21 cellular contexts compared by ENCODE assay signal in genomic region chr7:151857866-151858440, GRCh38. TPM values are rescaled to one million over a fixed set of nuclear protein-coding genes. Genes with fewer than 3 reads are reported as not detected.
DNase-seq lines count a peak whose midpoint lies in the region; ATAC-seq, FAIRE-seq and TF ChIP-seq lines count a peak whose summit lies in the region.
"Had no signal": no experiment of that assay in that cellular context is flagged by ENCODE, and none has a peak within 500 bp of the region (broad histone marks: within the 10 kb centered on the region; RNA-seq: fewer than 3 reads in every experiment).

No MANE protein-coding gene starts in this region.

- no peak for FAIRE-seq in D721Med (lab: Jason Lieb, UNC)
- FAIRE-seq: GM12878, GM19239, H54, HTR-8/SVneo had no signal

- DNase-seq in lower lobe of right lung (peak; percentile 8), spleen (peak; percentile 64), NCI-H1105 treated with DMSO at 0.1 percent for 48 hours (lab: John Stamatoyannopoulos, UW) (no peak), D721Med (ENCODE audit: insufficient read length, low spot score) (no peak)
- DNase-seq in activated CD4-positive, alpha-beta T cell treated with anti-CD3 and anti-CD28 coated beads, Interleukin-2, amount 50 U/mL, for 48 hours, result no peak
- DNase-seq: 8988T; CD4-positive, alpha-beta memory T cell; DND-41; EL; GM23248; HCEC 1CT; HFFc6; IMR-90 had no signal

- TF ChIP-seq CTCF in HEK293 (tag by site-specific recombination; IDR thresholded peaks at IDR 0.05) (no peak), lower lobe of right lung (IDR thresholded peaks at IDR 0.05) (no peak), spleen (IDR thresholded peaks at IDR 0.05 in 8 of 11, conservative IDR thresholded peaks at IDR 0.05 in 3 of 11) (no peak), D721Med (IDR thresholded peaks at IDR 0.05; ENCODE audit: insufficient read depth, missing control alignments) (no peak)

- H3K9me3 ChIP-seq in HEK293 (ENCODE audit: control insufficient read depth, insufficient read depth, low read depth, low read length) (no peaks in the 10 kb centered on the region), lower lobe of right lung (no peaks in the 10 kb centered on the region), spleen (no peaks in the 10 kb centered on the region)
- H3K9me3 ChIP-seq: BLaER1 had no signal

- ATAC-seq in lower lobe of right lung (no peak), HG03460 (IDR thresholded peaks at IDR 0.05; ENCODE audit: unreplicated experiment) (no peak)
- ATAC-seq: GM12878 had no signal

- POLR2A ChIA-PET in HEK293 (lab: Yijun Ruan, JAX), result no interaction called here

- no peaks in the 10 kb centered on the region for H3K4me1 ChIP-seq in HEK293 (ENCODE audit: control insufficient read depth, insufficient read depth, low read length)
- peaks cover 5% of the 10 kb centered on the region for H3K4me1 ChIP-seq in lower lobe of right lung
- H3K4me1 ChIP-seq in spleen, result peaks cover 0 to 16% (median 0%) of the 10 kb centered on the region in 6 donors

- TF ChIP-seq POLR2A in spleen (IDR thresholded peaks at IDR 0.05), result no peak

- CTCF ChIA-PET in HEK293 (lab: Yijun Ruan, JAX), result interaction anchor here (1.0 to 1.4 kb wide), 2 partner anchors 11 to 75 kb away, joined by 4 read pairs; no protein-coding TSS in a partner anchor

- no peaks in the 10 kb centered on the region for H3K27me3 ChIP-seq in lower lobe of right lung (ENCODE audit: low read depth)
- H3K27me3 ChIP-seq in spleen (replicated peaks in 1 of 7), result no peaks in the 10 kb centered on the region
- H3K27me3 ChIP-seq: BLaER1 had no signal

- WGBS in spleen, 5 donors, result 58 to 82% (median 75%) methylated on average over 6 of the region's 6 CpGs

- no peaks in the 10 kb centered on the region for H3K36me3 ChIP-seq in HEK293 (ENCODE audit: control insufficient read depth in 2 of 2, insufficient read depth in 1 of 2, low read length in 2 of 2)
- H3K36me3 ChIP-seq in lower lobe of right lung, result peaks cover 6% of the 10 kb centered on the region
- peaks cover 0 to 15% (median 0%) of the 10 kb centered on the region in 6 donors for H3K36me3 ChIP-seq in spleen
- H3K36me3 ChIP-seq: BLaER1 had no signal

- H3K27ac ChIP-seq in HEK293 (ENCODE audit: extremely low read depth, low read depth, low read length) (no peak overlapping the region), cingulate gyrus (ENCODE audit: low read depth, low read length) (peak overlapping the region; percentile 54), lower lobe of right lung (no peak overlapping the region), spleen (no peak overlapping the region)
- H3K27ac ChIP-seq: BLaER1, GM23248 had no signal

- H3K4me3 ChIP-seq in HEK293 (ENCODE audit: low read depth, low read length) (no peak overlapping the region), lower lobe of right lung (no peak overlapping the region), spleen (no peak overlapping the region)
- H3K4me3 ChIP-seq: BLaER1, GM12878, GM23248 had no signal

- intact Hi-C loops in lower lobe of right lung (cut with DNase I), result no loop called here
- intact Hi-C loops in spleen (cut with DNase I; ENCODE audit: low total_unique reads), result no loop called here

TF ChIP-seq in HEK293, 187 proteins besides CTCF, POLR2A, EP300 and RAD21:
- 0 out of 2 replicates have a peak, but pooled peaks have one; percentile 18 for TF ChIP-seq KLF17 (tag by site-specific recombination; IDR thresholded peaks at IDR 0.05)
- TF ChIP-seq ZIC2 (tag by site-specific recombination; IDR thresholded peaks at IDR 0.05), result 0 out of 2 replicates have a peak, but pooled peaks have one; percentile 16
- no peak for TF ChIP-seq SCRT2 (tag by site-specific recombination; IDR thresholded peaks at IDR 0.05)

RNA-seq across cellular contexts. Expression of gene PRKAG2, which starts 19.0 kb away (rescaled TPM):
- total RNA-seq in lower lobe of right lung, result 35.4 TPM
- total RNA-seq in spleen, result 10 to 100 TPM; 25.6 to 50.9 (median 41.3) TPM
- polyA plus RNA-seq in spleen, result 10 to 100 TPM; 15.8 to 31.4 (median 18.3) TPM

Comparison
In these comparisons a context has a peak if more than half of its experiments do, and no peak if none do; other contexts are left out.
1. DNase-seq: peak in lower lobe of right lung (single experiment) and spleen (single experiment); none in activated CD4-positive, alpha-beta T cell treated with anti-CD3 and anti-CD28 coated beads, Interleukin-2, amount 50 U/mL, for 48 hours (0 of 2), NCI-H1105 treated with DMSO at 0.1 percent for 48 hours (single experiment) and D721Med (single experiment).